In the genomic region with DNA sequence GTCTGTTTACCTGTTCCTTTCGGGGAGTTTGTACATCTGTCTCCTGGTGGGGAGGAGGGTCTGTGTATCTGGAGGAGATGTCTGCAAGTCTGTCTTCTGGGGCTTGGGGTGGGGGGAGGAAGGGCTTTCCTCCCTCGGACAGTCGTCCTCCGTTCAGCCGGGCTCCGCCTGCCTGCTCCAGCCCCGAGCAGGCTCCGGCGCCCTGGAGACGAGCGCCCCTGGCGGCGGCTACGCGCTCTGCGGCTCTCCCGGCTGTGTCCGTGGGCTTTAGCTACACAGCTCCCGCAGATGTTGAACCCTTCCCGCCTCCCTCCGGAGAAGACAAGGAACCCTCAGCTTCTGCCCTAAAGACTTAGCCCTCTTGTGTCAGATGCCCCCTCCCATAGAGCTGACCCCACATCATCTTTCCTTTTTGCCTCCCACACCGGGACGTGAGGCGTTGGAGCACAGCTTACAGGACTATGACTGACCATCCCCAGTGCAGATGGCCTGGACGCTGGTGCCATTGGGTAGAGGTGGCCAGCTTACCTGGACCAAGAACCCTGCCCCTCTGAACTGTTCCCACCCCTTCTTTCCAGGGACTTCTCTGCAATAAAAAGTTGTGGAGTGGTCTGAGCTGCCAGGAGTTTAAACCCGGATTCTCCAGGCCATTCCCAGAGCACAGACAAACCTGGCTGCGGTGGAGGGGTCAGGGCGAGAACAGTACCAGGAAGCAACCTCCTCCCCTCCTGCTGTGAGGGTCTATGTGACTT, we compare ENCODE assay signal across 8 cellular contexts. TPM values are rescaled to one million over a fixed set of nuclear protein-coding genes. Genes with fewer than 3 reads are reported as not detected.
DNase-seq lines count a peak whose midpoint lies in the region; ATAC-seq and TF ChIP-seq lines count a peak whose summit lies in the region.

No MANE protein-coding gene starts in this region.

- H3K27ac ChIP-seq in endodermal cell (ENCODE audit: low read depth, low read length) = no peak overlapping the region

- WGBS in endodermal cell (ENCODE audit: insufficient coverage in 1 of 2, insufficient read length in 1 of 2), 2 experiments = 20 to 28% methylated on average over 15 to 28 of the region's 28 CpGs

- no peaks in the 10 kb centered on the region for H3K4me1 ChIP-seq in endodermal cell (ENCODE audit: control insufficient read depth, insufficient read depth, low read length)

- ATAC-seq in HG03039 (IDR thresholded peaks at IDR 0.05; ENCODE audit: unreplicated experiment) (peak; percentile 76), GM19023 (IDR thresholded peaks at IDR 0.05; ENCODE audit: unreplicated experiment) (no peak)
- peak; percentile 100 for ATAC-seq in activated CD8-positive, alpha-beta T cell treated with anti-CD3 and anti-CD28 coated beads, Interleukin-2, amount 10 ng/mL, durations not matched to agents 7 days and 5 days

- CTCF ChIA-PET in activated CD8-positive, alpha-beta T cell treated with anti-CD3 and anti-CD28 coated beads, Interleukin-2, amount 10 ng/mL, durations not matched to agents 7 days and 5 days (lab: Charles Lee) = interaction anchor here (0.6 to 7.8 kb wide), 53 partner anchors 8 to 600 kb away, joined by 3 to 89 read pairs (median 5); no protein-coding TSS in a partner anchor

- no peaks in the 10 kb centered on the region for H3K36me3 Mint-ChIP-seq in activated CD8-positive, alpha-beta T cell treated with anti-CD3 and anti-CD28 coated beads, Interleukin-2, amount 10 ng/mL, durations not matched to agents 7 days and 5 days (ENCODE audit: low read depth)
- no peaks in the 10 kb centered on the region for H3K36me3 Mint-ChIP-seq in endodermal cell (ENCODE audit: low read depth)

- peak; percentile 100 for TF ChIP-seq CTCF in GM12864 (IDR thresholded peaks at IDR 0.05; ENCODE audit: low read depth, low read length, missing control alignments)
- peak; percentile 98 for TF ChIP-seq CTCF in endodermal cell (conservative IDR thresholded peaks at IDR 0.05)

- H3K4me3 ChIP-seq in GM12864 (ENCODE audit: low read depth, low read length) (no peak overlapping the region), endodermal cell (ENCODE audit: low read length) (no peak overlapping the region)

- no peak overlapping the region for H3K4me3 Mint-ChIP-seq in activated CD8-positive, alpha-beta T cell treated with anti-CD3 and anti-CD28 coated beads, Interleukin-2, amount 10 ng/mL, durations not matched to agents 7 days and 5 days
- peak overlapping the region; percentile 42 for H3K4me3 Mint-ChIP-seq in endodermal cell

- no peaks in the 10 kb centered on the region for H3K9me3 Mint-ChIP-seq in activated CD8-positive, alpha-beta T cell treated with anti-CD3 and anti-CD28 coated beads, Interleukin-2, amount 10 ng/mL, durations not matched to agents 7 days and 5 days (ENCODE audit: insufficient read depth)
- no peaks in the 10 kb centered on the region for H3K9me3 Mint-ChIP-seq in endodermal cell

- H3K27ac Mint-ChIP-seq in activated CD8-positive, alpha-beta T cell treated with anti-CD3 and anti-CD28 coated beads, Interleukin-2, amount 10 ng/mL, durations not matched to agents 7 days and 5 days = no peak overlapping the region
- no peak overlapping the region for H3K27ac Mint-ChIP-seq in endodermal cell

- H3K27me3 ChIP-seq in endodermal cell (ENCODE audit: control insufficient read depth, insufficient read depth, low read length, poor library complexity, severe bottlenecking) = peaks cover 29% of the 10 kb centered on the region

- POLR2A ChIA-PET in activated CD8-positive, alpha-beta T cell treated with anti-CD3 and anti-CD28 coated beads, Interleukin-2, amount 10 ng/mL, durations not matched to agents 7 days and 5 days (lab: Charles Lee) = no interaction called here

- H3K4me1 Mint-ChIP-seq in activated CD8-positive, alpha-beta T cell treated with anti-CD3 and anti-CD28 coated beads, Interleukin-2, amount 10 ng/mL, durations not matched to agents 7 days and 5 days (ENCODE audit: low read depth) = peaks cover 21% of the 10 kb centered on the region
- H3K4me1 Mint-ChIP-seq in endodermal cell = peaks cover 5% of the 10 kb centered on the region

- peak; percentile 7 for DNase-seq in GM12864 (ENCODE audit: low read depth)
- DNase-seq in NCI-H748 (lab: John Stamatoyannopoulos, UW; ENCODE audit: unreplicated experiment) = peak; percentile 64
- peak; percentile 80 for DNase-seq in activated CD8-positive, alpha-beta T cell treated with anti-CD3 and anti-CD28 coated beads, Interleukin-2, amount 10 ng/mL, durations not matched to agents 7 days and 5 days
- DNase-seq in endodermal cell = peak; percentile 97
- peak; percentile 95 for DNase-seq in mesenteric fat pad (ENCODE audit: low spot score)
- DNase-seq in stimulated activated CD8-positive, alpha-beta memory T cell treated with anti-CD3 and anti-CD28 coated beads, Interleukin-15, amount 100 ng/mL, for 24 hours (ENCODE audit: low read depth) = peak; percentile 66

- H3K9me3 ChIP-seq in endodermal cell (ENCODE audit: control insufficient read depth, low read length) = no peaks in the 10 kb centered on the region

- peaks cover 42% of the 10 kb centered on the region for H3K27me3 Mint-ChIP-seq in activated CD8-positive, alpha-beta T cell treated with anti-CD3 and anti-CD28 coated beads, Interleukin-2, amount 10 ng/mL, durations not matched to agents 7 days and 5 days (ENCODE audit: low read depth)
- peaks cover 47% of the 10 kb centered on the region for H3K27me3 Mint-ChIP-seq in endodermal cell (ENCODE audit: insufficient read depth)

- H3K36me3 ChIP-seq in endodermal cell (ENCODE audit: control insufficient read depth, insufficient read depth, low read length) = no peaks in the 10 kb centered on the region

- H3K9ac ChIP-seq in endodermal cell (ENCODE audit: extremely low read depth, low read length, poor library complexity, severe bottlenecking) = no peak overlapping the region

RNA-seq across cellular contexts. Expression of a gene that starts 4.7 kb away (rescaled TPM):
- 1 to 10 TPM; 1.1 TPM for total RNA-seq in activated CD8-positive, alpha-beta T cell treated with anti-CD3 and anti-CD28 coated beads, Interleukin-2, amount 10 ng/mL, durations not matched to agents 7 days and 5 days
- not detected for total RNA-seq in endodermal cell
- polyA plus RNA-seq in endodermal cell (2013, experiment 1 of 2) = not detected
- not detected for polyA plus RNA-seq in endodermal cell (2013, experiment 2 of 2)
- not detected for total RNA-seq in mesenteric fat pad

RNA-seq across cellular contexts. Expression of a gene that starts 12.2 kb away (rescaled TPM):
- total RNA-seq in activated CD8-positive, alpha-beta T cell treated with anti-CD3 and anti-CD28 coated beads, Interleukin-2, amount 10 ng/mL, durations not matched to agents 7 days and 5 days = under 1 TPM; 0.29 to 0.42 TPM
- not detected for total RNA-seq in endodermal cell
- polyA plus RNA-seq in endodermal cell (2013, experiment 1 of 2) = not detected
- not detected for polyA plus RNA-seq in endodermal cell (2013, experiment 2 of 2)
- total RNA-seq in mesenteric fat pad = not detected

RNA-seq across cellular contexts. Expression of a gene that starts 42.1 kb away (rescaled TPM):
- total RNA-seq in activated CD8-positive, alpha-beta T cell treated with anti-CD3 and anti-CD28 coated beads, Interleukin-2, amount 10 ng/mL, durations not matched to agents 7 days and 5 days = not detected
- not detected for total RNA-seq in endodermal cell
- polyA plus RNA-seq in endodermal cell (2013, experiment 1 of 2) = not detected
- not detected for polyA plus RNA-seq in endodermal cell (2013, experiment 2 of 2)
- total RNA-seq in mesenteric fat pad = not detected

RNA-seq across cellular contexts. Expression of a gene that starts 46.1 kb away (rescaled TPM):
- total RNA-seq in activated CD8-positive, alpha-beta T cell treated with anti-CD3 and anti-CD28 coated beads, Interleukin-2, amount 10 ng/mL, durations not matched to agents 7 days and 5 days = 10 to 100 TPM; 14.4 to 14.7 TPM
- 1 to 10 TPM in 1 of 2 donors, not detected in 1; 1.5 TPM for total RNA-seq in endodermal cell
- 1.6 TPM for polyA plus RNA-seq in endodermal cell (2013, experiment 1 of 2)
- 0.37 TPM for polyA plus RNA-seq in endodermal cell (2013, experiment 2 of 2)
- 11.7 TPM for total RNA-seq in mesenteric fat pad

Comparison
In these comparisons a context has a peak if more than half of its experiments do, and no peak if none do; other contexts are left out.
1. DNase-seq: peak in every context shown above with its lines; median percentile 97 in endodermal cell; 95 in mesenteric fat pad; 80 in activated CD8-positive, alpha-beta T cell treated with anti-CD3 and anti-CD28 coated beads, Interleukin-2, amount 10 ng/mL, durations not matched to agents 7 days and 5 days; 66 in stimulated activated CD8-positive, alpha-beta memory T cell treated with anti-CD3 and anti-CD28 coated beads, Interleukin-15, amount 100 ng/mL, for 24 hours; 64 in NCI-H748; 7 in GM12864.